Comparison of ENCODE assay signal across 22 cellular contexts in genomic region chr17:7551396-7551795, GRCh38. TPM values are rescaled to one million over a fixed set of nuclear protein-coding genes. Genes with fewer than 3 reads are reported as not detected.
DNase-seq lines count a peak whose midpoint lies in the region; ATAC-seq and TF ChIP-seq lines count a peak whose summit lies in the region.
"Had no signal": no experiment of that assay in that cellular context is flagged by ENCODE, and none has a peak within 500 bp of the region (broad histone marks: within the 10 kb centered on the region; RNA-seq: fewer than 3 reads in every experiment).

No MANE protein-coding gene starts in this region.

- H3K9me3 Mint-ChIP-seq in activated CD4-positive, alpha-beta T cell treated with anti-CD3 and anti-CD28 coated beads for 36 hours (ENCODE audit: low read depth), result no peaks in the 10 kb centered on the region
- no peaks in the 10 kb centered on the region for H3K9me3 Mint-ChIP-seq in endothelial cell (ENCODE audit: unreplicated experiment)
- no peaks in the 10 kb centered on the region for H3K9me3 Mint-ChIP-seq in stimulated activated effector memory CD8-positive, alpha-beta T cell treated with anti-CD3 and anti-CD28 coated beads, Interleukin-12 subunit alpha, Interleukin-12 subunit beta, amount 100 ng/mL, for 72 hours
- H3K9me3 Mint-ChIP-seq: nephron progenitor cell had no signal

- peak overlapping the region; percentile 16 for H3K27ac Mint-ChIP-seq in activated CD4-positive, alpha-beta T cell treated with anti-CD3 and anti-CD28 coated beads for 36 hours
- H3K27ac Mint-ChIP-seq in T-helper 17 cell, result peak overlapping the region; percentile 94
- H3K27ac Mint-ChIP-seq in endothelial cell (ENCODE audit: unreplicated experiment), result peak overlapping the region; percentile 22
- H3K27ac Mint-ChIP-seq in stimulated activated effector memory CD8-positive, alpha-beta T cell treated with anti-CD3 and anti-CD28 coated beads, Interleukin-12 subunit alpha, Interleukin-12 subunit beta, amount 100 ng/mL, for 72 hours, result peak overlapping the region; percentile 70
- H3K27ac Mint-ChIP-seq: nephron progenitor cell, progenitor cell of endocrine pancreas had no signal

- peaks cover 55% of the 10 kb centered on the region for H3K4me1 Mint-ChIP-seq in activated CD4-positive, alpha-beta T cell treated with anti-CD3 and anti-CD28 coated beads for 36 hours
- H3K4me1 Mint-ChIP-seq in T-helper 17 cell, result peaks cover 64% of the 10 kb centered on the region
- H3K4me1 Mint-ChIP-seq in endothelial cell (ENCODE audit: unreplicated experiment), result peaks cover 21% of the 10 kb centered on the region
- peaks cover 75% of the 10 kb centered on the region for H3K4me1 Mint-ChIP-seq in stimulated activated effector memory CD8-positive, alpha-beta T cell treated with anti-CD3 and anti-CD28 coated beads, Interleukin-12 subunit alpha, Interleukin-12 subunit beta, amount 100 ng/mL, for 72 hours

- H3K4me3 ChIP-seq in coronary artery, result no peak overlapping the region
- H3K4me3 ChIP-seq: Peyer's patch, smooth muscle cell, thoracic aorta had no signal

- CTCF ChIA-PET in activated CD4-positive, alpha-beta T cell treated with anti-CD3 and anti-CD28 coated beads for 36 hours (lab: Charles Lee), result interaction anchor here (0.7 to 1.7 kb wide), 4 partner anchors 9 to 523 kb away, joined by 3 to 11 read pairs (median 6); partner anchors contain the start of gene SENP3

- POLR2A ChIA-PET in activated CD4-positive, alpha-beta T cell treated with anti-CD3 and anti-CD28 coated beads for 36 hours (lab: Charles Lee), result no interaction called here

- H3K27ac ChIP-seq in coronary artery, result no peak overlapping the region

- peaks cover 6% of the 10 kb centered on the region for H3K36me3 Mint-ChIP-seq in activated CD4-positive, alpha-beta T cell treated with anti-CD3 and anti-CD28 coated beads for 36 hours (ENCODE audit: low read depth)
- peaks cover 7% of the 10 kb centered on the region for H3K36me3 Mint-ChIP-seq in T-helper 17 cell (ENCODE audit: low read depth)
- peaks cover 3% of the 10 kb centered on the region for H3K36me3 Mint-ChIP-seq in endothelial cell (ENCODE audit: low read depth, unreplicated experiment)
- peaks cover 23% of the 10 kb centered on the region for H3K36me3 Mint-ChIP-seq in stimulated activated effector memory CD8-positive, alpha-beta T cell treated with anti-CD3 and anti-CD28 coated beads, Interleukin-12 subunit alpha, Interleukin-12 subunit beta, amount 100 ng/mL, for 72 hours

- DNase-seq in activated CD4-positive, alpha-beta T cell treated with anti-CD3 and anti-CD28 coated beads for 36 hours, result no peak
- DNase-seq in activated CD4-positive, alpha-beta T cell treated with anti-CD3 and anti-CD28 coated beads, Interleukin-2, amount 50 U/mL, for 4 hours, result no peak
- DNase-seq in T-helper 17 cell (no peak), endothelial cell (ENCODE audit: low spot score) (no peak), NCI-H69 (lab: John Stamatoyannopoulos, UW) (no peak), coronary artery (ENCODE audit: low spot score) (no peak)
- no peak for DNase-seq in stimulated activated effector memory CD8-positive, alpha-beta T cell treated with anti-CD3 and anti-CD28 coated beads, Interleukin-12 subunit alpha, Interleukin-12 subunit beta, amount 100 ng/mL, for 72 hours (ENCODE audit: low spot score in 2 of 2)
- DNase-seq: activated CD4-positive, alpha-beta T cell treated with anti-CD3 and anti-CD28 coated beads, Interleukin-2, amount 50 U/mL, for 48 hours; amniotic stem cell; C1 segment of cervical spinal cord; caudate nucleus; DMS79; mammary epithelial cell; NCI-H774; nephron progenitor cell; Peyer's patch; stimulated activated CD8-positive, alpha-beta memory T cell treated with anti-CD3 and anti-CD28 coated beads, Interleukin-4, amount 100 ng/mL, for 48 hours had no signal

- TF ChIP-seq CTCF in endothelial cell (IDR thresholded peaks at IDR 0.05; ENCODE audit: unreplicated experiment), result no peak
- no peak for TF ChIP-seq CTCF in coronary artery (IDR thresholded peaks at IDR 0.05)

- no peaks in the 10 kb centered on the region for H3K27me3 Mint-ChIP-seq in activated CD4-positive, alpha-beta T cell treated with anti-CD3 and anti-CD28 coated beads for 36 hours
- H3K27me3 Mint-ChIP-seq in T-helper 17 cell (no peaks in the 10 kb centered on the region), endothelial cell (ENCODE audit: unreplicated experiment) (peaks cover 9% of the 10 kb centered on the region)
- H3K27me3 Mint-ChIP-seq: progenitor cell of endocrine pancreas had no signal

- no peak for ATAC-seq in activated CD4-positive, alpha-beta T cell treated with anti-CD3 and anti-CD28 coated beads for 36 hours
- ATAC-seq in T-helper 17 cell (no peak), GM19035 (IDR thresholded peaks at IDR 0.05; ENCODE audit: unreplicated experiment) (no peak)
- ATAC-seq in stimulated activated effector memory CD8-positive, alpha-beta T cell treated with anti-CD3 and anti-CD28 coated beads, Interleukin-12 subunit alpha, Interleukin-12 subunit beta, amount 100 ng/mL, for 72 hours, result no peak
- ATAC-seq: SK-N-SH treated with all-trans-retinoic acid at 6 μM for 48 hours had no signal

- H3K9me3 ChIP-seq in T-helper 17 cell (ENCODE audit: control insufficient read depth, low read length, poor library complexity, severe bottlenecking), result no peaks in the 10 kb centered on the region
- H3K9me3 ChIP-seq: Peyer's patch, thoracic aorta had no signal

- intact Hi-C loops in activated CD4-positive, alpha-beta T cell treated with anti-CD3 and anti-CD28 coated beads for 36 hours (cut with DNase I, micrococcal nuclease), result no loop called here

- no peak overlapping the region for H3K4me3 Mint-ChIP-seq in activated CD4-positive, alpha-beta T cell treated with anti-CD3 and anti-CD28 coated beads for 36 hours
- H3K4me3 Mint-ChIP-seq in T-helper 17 cell (peak overlapping the region; percentile 83), endothelial cell (ENCODE audit: unreplicated experiment) (no peak overlapping the region)
- peak overlapping the region; percentile 46 for H3K4me3 Mint-ChIP-seq in stimulated activated effector memory CD8-positive, alpha-beta T cell treated with anti-CD3 and anti-CD28 coated beads, Interleukin-12 subunit alpha, Interleukin-12 subunit beta, amount 100 ng/mL, for 72 hours
- H3K4me3 Mint-ChIP-seq: nephron progenitor cell had no signal

RNA-seq across cellular contexts. Expression of gene TNFSF12, which starts 2.5 kb away (rescaled TPM):
- total RNA-seq in activated CD4-positive, alpha-beta T cell treated with anti-CD3 and anti-CD28 coated beads for 36 hours, result 10 to 100 TPM; 10.9 to 13.7 TPM
- total RNA-seq in T-helper 17 cell, result 10 to 100 TPM; 41.7 to 49.2 TPM
- total RNA-seq in endothelial cell (ENCODE audit: unreplicated experiment), result 16.3 TPM

RNA-seq across cellular contexts. Expression of gene TNFSF13, which starts 7.2 kb away (rescaled TPM):
- 1 to 10 TPM; 1.8 to 2.5 TPM for total RNA-seq in activated CD4-positive, alpha-beta T cell treated with anti-CD3 and anti-CD28 coated beads for 36 hours
- total RNA-seq in T-helper 17 cell (1 to 10 TPM; 2.9 to 3.1 TPM), endothelial cell (ENCODE audit: unreplicated experiment) (5.6 TPM)

RNA-seq across cellular contexts. Expression of gene SENP3, which starts 10.3 kb away (rescaled TPM):
- total RNA-seq in activated CD4-positive, alpha-beta T cell treated with anti-CD3 and anti-CD28 coated beads for 36 hours, result 10 to 100 TPM; 59.0 to 78.9 TPM
- total RNA-seq in T-helper 17 cell (10 to 100 TPM; 33.4 to 37.0 TPM), endothelial cell (ENCODE audit: unreplicated experiment) (57.8 TPM)

RNA-seq across cellular contexts. Expression of gene CD68, which starts 28.0 kb away (rescaled TPM):
- 10 to 100 TPM in 1 of 2 experiments, 1 to 10 TPM in 1; 9.2 to 13.7 TPM for total RNA-seq in activated CD4-positive, alpha-beta T cell treated with anti-CD3 and anti-CD28 coated beads for 36 hours
- total RNA-seq in T-helper 17 cell, result 1 to 10 TPM; 3.9 to 8.1 TPM
- 1.6 TPM for total RNA-seq in endothelial cell (ENCODE audit: unreplicated experiment)
- total RNA-seq: progenitor cell of endocrine pancreas had no signal

RNA-seq across cellular contexts. Expression of gene MPDU1, which starts 32.3 kb away (rescaled TPM):
- 10 to 100 TPM; 51.7 to 77.0 TPM for total RNA-seq in activated CD4-positive, alpha-beta T cell treated with anti-CD3 and anti-CD28 coated beads for 36 hours
- total RNA-seq in T-helper 17 cell (10 to 100 TPM; 28.9 to 32.7 TPM), endothelial cell (ENCODE audit: unreplicated experiment) (51.8 TPM)

Comparison
In these comparisons a context has a peak if more than half of its experiments do, and no peak if none do; other contexts are left out.
1. H3K27ac Mint-ChIP-seq: peak in every context shown above with its lines; median percentile 94 in T-helper 17 cell; 70 in stimulated activated effector memory CD8-positive, alpha-beta T cell treated with anti-CD3 and anti-CD28 coated beads, Interleukin-12 subunit alpha, Interleukin-12 subunit beta, amount 100 ng/mL, for 72 hours; 22 in endothelial cell; 16 in activated CD4-positive, alpha-beta T cell treated with anti-CD3 and anti-CD28 coated beads for 36 hours.
2. H3K4me3 Mint-ChIP-seq: peak in T-helper 17 cell (single experiment) and stimulated activated effector memory CD8-positive, alpha-beta T cell treated with anti-CD3 and anti-CD28 coated beads, Interleukin-12 subunit alpha, Interleukin-12 subunit beta, amount 100 ng/mL, for 72 hours (single experiment); none in activated CD4-positive, alpha-beta T cell treated with anti-CD3 and anti-CD28 coated beads for 36 hours (single experiment) and endothelial cell (single experiment).